ENCODE assay signal across 9 cellular contexts in the genomic region with DNA sequence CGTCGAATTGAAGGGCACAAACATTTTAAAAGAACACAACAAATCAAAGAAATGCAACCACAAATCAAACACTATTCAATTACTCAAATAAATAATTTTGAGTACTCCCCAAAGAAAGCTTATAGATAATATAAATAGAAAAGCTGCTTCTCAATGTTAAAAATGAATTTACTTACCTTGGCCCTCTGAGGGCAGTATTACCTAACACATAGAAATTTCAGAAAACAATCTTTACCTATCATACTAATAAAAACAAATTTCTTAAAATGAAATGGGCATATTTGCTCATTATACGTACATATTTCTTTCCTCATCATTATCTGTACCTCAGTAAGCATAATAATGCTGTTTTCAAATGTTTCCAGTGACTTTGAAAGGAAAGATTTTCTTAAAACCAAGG.
DNase-seq lines count a peak whose midpoint lies in the region; ATAC-seq and TF ChIP-seq lines count a peak whose summit lies in the region.
"Had no signal": no experiment of that assay in that cellular context is flagged by ENCODE, and none has a peak within 500 bp of the region (broad histone marks: within the 10 kb centered on the region; RNA-seq: fewer than 3 reads in every experiment).

No MANE protein-coding gene starts in this region.

- no peak overlapping the region for H2AFZ ChIP-seq in trophoblast cell (ENCODE audit: insufficient read depth, low read length, poor library complexity)

- H3K4me3 ChIP-seq in heart right ventricle (no peak overlapping the region), trophoblast cell (ENCODE audit: low read depth, low read length) (no peak overlapping the region)

- H3K4me2 ChIP-seq in trophoblast cell (ENCODE audit: low read length) = no peak overlapping the region

- no peaks in the 10 kb centered on the region for H3K27me3 Mint-ChIP-seq in activated T-helper 17 cell treated with anti-CD3 and anti-CD28 coated beads, Interleukin-2, amount 50 U/mL, for 72 hours

- H3K27ac Mint-ChIP-seq in activated T-helper 17 cell treated with anti-CD3 and anti-CD28 coated beads, Interleukin-2, amount 50 U/mL, for 72 hours = no peak overlapping the region

- no peak overlapping the region for H2AK5ac ChIP-seq in trophoblast cell (ENCODE audit: low read length)

- no peak overlapping the region for H3K14ac ChIP-seq in trophoblast cell (ENCODE audit: low read length)

- H3K4me3 Mint-ChIP-seq in activated T-helper 17 cell treated with anti-CD3 and anti-CD28 coated beads, Interleukin-2, amount 50 U/mL, for 72 hours = no peak overlapping the region

- H3K36me3 ChIP-seq in heart right ventricle (no peaks in the 10 kb centered on the region), trophoblast cell (ENCODE audit: control insufficient read depth in 1 of 2, insufficient read depth in 2 of 2, low read length in 2 of 2) (no peaks in the 10 kb centered on the region)

- no peak overlapping the region for H2BK5ac ChIP-seq in trophoblast cell (ENCODE audit: low read depth, low read length, poor library complexity)

- H2BK120ac ChIP-seq in trophoblast cell (ENCODE audit: insufficient read depth, low read length, poor library complexity) = no peak overlapping the region

- H3K18ac ChIP-seq in trophoblast cell (ENCODE audit: low read length) = no peak overlapping the region

- no peak overlapping the region for H3K9ac ChIP-seq in trophoblast cell (ENCODE audit: low read length)

- peak in 5 of 9 donors; percentile 15 to 56 (median 49) for TF ChIP-seq CTCF in heart right ventricle (IDR thresholded peaks at IDR 0.05)

- H3K79me1 ChIP-seq in trophoblast cell (ENCODE audit: low read length) = no peaks in the 10 kb centered on the region

- H3K9me3 Mint-ChIP-seq in activated T-helper 17 cell treated with anti-CD3 and anti-CD28 coated beads, Interleukin-2, amount 50 U/mL, for 72 hours = no peaks in the 10 kb centered on the region

- H3K27me3 ChIP-seq in heart right ventricle (no peaks in the 10 kb centered on the region), trophoblast cell (ENCODE audit: insufficient read depth, low read length) (no peaks in the 10 kb centered on the region)

- H3K79me2 ChIP-seq in trophoblast cell (ENCODE audit: control insufficient read depth, insufficient read depth, low read length, poor library complexity) = no peaks in the 10 kb centered on the region

- no peak overlapping the region for H3K23ac ChIP-seq in trophoblast cell (ENCODE audit: low read length)

- no peaks in the 10 kb centered on the region for H3K36me3 Mint-ChIP-seq in activated T-helper 17 cell treated with anti-CD3 and anti-CD28 coated beads, Interleukin-2, amount 50 U/mL, for 72 hours (ENCODE audit: low read depth)

- ATAC-seq in heart right ventricle (no peak), left cardiac atrium (no peak)
- ATAC-seq in activated T-helper 17 cell treated with anti-CD3 and anti-CD28 coated beads, Interleukin-2, amount 50 U/mL, for 72 hours (replicated peaks) = no peak

- H3K9me3 ChIP-seq in heart right ventricle (no peaks in the 10 kb centered on the region), trophoblast cell (ENCODE audit: insufficient read depth, low read depth, low read length) (no peaks in the 10 kb centered on the region)

- H3K27ac ChIP-seq in heart right ventricle (no peak overlapping the region), trophoblast cell (ENCODE audit: low read depth, low read length) (no peak overlapping the region)

- H2BK12ac ChIP-seq in trophoblast cell (ENCODE audit: low read length) = no peak overlapping the region

- WGBS in heart right ventricle, 2 donors = 89 to 91% methylated on average over 3 of the region's 3 CpGs
- no CpG with 5 or more reads among the region's 3 CpGs for WGBS in trophoblast cell (ENCODE audit: extremely low coverage, insufficient coverage, insufficient read length)

- H4K91ac ChIP-seq in trophoblast cell (ENCODE audit: low read depth, low read length) = no peak overlapping the region

- no peak overlapping the region for H4K8ac ChIP-seq in trophoblast cell (ENCODE audit: low read depth, low read length)

- H4K12ac ChIP-seq in trophoblast cell (ENCODE audit: low read depth, low read length) = no peak overlapping the region

- H3K4me1 Mint-ChIP-seq in activated T-helper 17 cell treated with anti-CD3 and anti-CD28 coated beads, Interleukin-2, amount 50 U/mL, for 72 hours = peaks cover 5% of the 10 kb centered on the region

- intact Hi-C loops in heart right ventricle (cut with DNase I) = loop anchor here in 5 of 10 donors (2.0 to 10.0 kb wide), 3 partner anchors 564 to 567 kb away; no protein-coding TSS in a partner anchor
- intact Hi-C loops in left cardiac atrium (cut with DNase I) = loop anchor here in 1 of 2 donors (5.0 kb wide), 1 partner anchor 564 kb away; no protein-coding TSS in a partner anchor

- DNase-seq in heart right ventricle (no peak), left cardiac atrium (no peak), NCI-H69 (lab: John Stamatoyannopoulos, UW) (peak; percentile 62), dermis blood vessel endothelial cell (peak; percentile 30), NCI-H82 treated with DMSO at 0.1 percent for 48 hours (lab: John Stamatoyannopoulos, UW; ENCODE audit: unreplicated experiment) (no peak), trophoblast cell (no peak), DMS79 (lab: John Stamatoyannopoulos, UW) (no peak)
- DNase-seq: activated CD4-positive, alpha-beta T cell treated with anti-CD3 and anti-CD28 coated beads, Interleukin-2, amount 50 U/mL, for 48 hours had no signal

- H3K4me1 ChIP-seq in heart right ventricle = peaks cover 0 to 16% (median 2%) of the 10 kb centered on the region in 9 donors
- H3K4me1 ChIP-seq in trophoblast cell (ENCODE audit: control insufficient read depth in 1 of 2, insufficient read depth in 2 of 2, low read length in 2 of 2) = no peaks in the 10 kb centered on the region

- H3K4ac ChIP-seq in trophoblast cell (ENCODE audit: low read depth, low read length) = no peak overlapping the region

Comparison
In these comparisons a context has a peak if more than half of its experiments do, and no peak if none do; other contexts are left out.
1. DNase-seq: peak in NCI-H69 (single experiment) and dermis blood vessel endothelial cell (single experiment); none in heart right ventricle (0 of 2), left cardiac atrium (single experiment), NCI-H82 treated with DMSO at 0.1 percent for 48 hours (single experiment), trophoblast cell (0 of 2) and DMS79 (single experiment).